Comparison of ENCODE assay signal across 1 cellular context in the genomic region with DNA sequence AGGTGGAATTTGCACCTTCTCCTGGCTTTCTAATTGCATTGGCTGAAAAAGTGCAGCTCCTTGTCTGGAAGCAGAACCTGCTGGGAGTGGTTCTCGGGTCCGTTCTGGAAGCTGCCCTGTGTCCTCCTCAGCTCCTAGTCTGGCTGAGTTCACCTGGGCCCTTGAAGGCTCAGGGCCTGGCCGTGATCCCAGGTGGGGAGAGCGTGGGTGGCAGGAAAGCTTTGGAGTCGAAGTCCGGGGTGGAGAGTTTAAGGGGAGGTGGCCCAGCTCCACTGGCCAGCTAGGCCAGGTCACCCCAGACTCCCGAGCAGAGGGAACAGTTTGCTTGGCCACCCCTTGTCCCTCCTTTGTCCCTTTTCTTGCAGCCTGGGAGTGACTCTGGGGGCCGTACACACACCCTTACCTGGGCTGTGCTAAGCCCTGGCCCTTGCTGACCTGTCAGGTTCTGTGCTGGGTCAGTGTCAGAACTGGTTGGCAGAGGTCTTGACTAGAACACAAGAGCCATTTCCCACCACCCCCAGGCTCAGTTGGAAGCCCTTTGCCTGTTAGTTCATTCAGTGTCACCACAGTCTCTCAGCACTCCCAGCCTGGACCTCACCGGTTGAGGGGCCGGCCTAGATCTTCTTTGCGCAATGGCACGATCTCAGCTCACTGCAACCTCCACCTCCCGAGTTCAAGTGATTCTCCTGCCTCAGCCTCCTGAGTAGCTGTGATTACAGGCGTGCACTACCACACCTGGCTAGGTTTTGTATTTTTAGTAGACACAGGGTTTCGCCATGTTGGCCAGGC.
A peak's percentile ranks its signal among the peaks of the same experiment; 100 is the strongest.
TF ChIP-seq lines count a peak whose summit lies in the region.

No MANE protein-coding gene starts in this region.

TF ChIP-seq in HepG2, 621 proteins besides CTCF, POLR2A, EP300 and RAD21:
- TF ChIP-seq, protein P1, sequence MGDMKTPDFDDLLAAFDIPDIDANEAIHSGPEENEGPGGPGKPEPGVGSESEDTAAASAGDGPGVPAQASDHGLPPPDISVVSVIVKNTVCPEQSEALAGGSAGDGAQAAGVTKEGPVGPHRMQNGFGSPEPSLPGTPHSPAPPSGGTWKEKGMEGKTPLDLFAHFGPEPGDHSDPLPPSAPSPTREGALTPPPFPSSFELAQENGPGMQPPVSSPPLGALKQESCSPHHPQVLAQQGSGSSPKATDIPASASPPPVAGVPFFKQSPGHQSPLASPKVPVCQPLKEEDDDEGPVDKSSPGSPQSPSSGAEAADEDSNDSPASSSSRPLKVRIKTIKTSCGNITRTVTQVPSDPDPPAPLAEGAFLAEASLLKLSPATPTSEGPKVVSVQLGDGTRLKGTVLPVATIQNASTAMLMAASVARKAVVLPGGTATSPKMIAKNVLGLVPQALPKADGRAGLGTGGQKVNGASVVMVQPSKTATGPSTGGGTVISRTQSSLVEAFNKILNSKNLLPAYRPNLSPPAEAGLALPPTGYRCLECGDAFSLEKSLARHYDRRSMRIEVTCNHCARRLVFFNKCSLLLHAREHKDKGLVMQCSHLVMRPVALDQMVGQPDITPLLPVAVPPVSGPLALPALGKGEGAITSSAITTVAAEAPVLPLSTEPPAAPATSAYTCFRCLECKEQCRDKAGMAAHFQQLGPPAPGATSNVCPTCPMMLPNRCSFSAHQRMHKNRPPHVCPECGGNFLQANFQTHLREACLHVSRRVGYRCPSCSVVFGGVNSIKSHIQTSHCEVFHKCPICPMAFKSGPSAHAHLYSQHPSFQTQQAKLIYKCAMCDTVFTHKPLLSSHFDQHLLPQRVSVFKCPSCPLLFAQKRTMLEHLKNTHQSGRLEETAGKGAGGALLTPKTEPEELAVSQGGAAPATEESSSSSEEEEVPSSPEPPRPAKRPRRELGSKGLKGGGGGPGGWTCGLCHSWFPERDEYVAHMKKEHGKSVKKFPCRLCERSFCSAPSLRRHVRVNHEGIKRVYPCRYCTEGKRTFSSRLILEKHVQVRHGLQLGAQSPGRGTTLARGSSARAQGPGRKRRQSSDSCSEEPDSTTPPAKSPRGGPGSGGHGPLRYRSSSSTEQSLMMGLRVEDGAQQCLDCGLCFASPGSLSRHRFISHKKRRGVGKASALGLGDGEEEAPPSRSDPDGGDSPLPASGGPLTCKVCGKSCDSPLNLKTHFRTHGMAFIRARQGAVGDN (CRISPR knock-in tag; IDR thresholded peaks at IDR 0.05) = peak; percentile 19; the same call in 1 of the 2 replicates
- TF ChIP-seq, protein P2, sequence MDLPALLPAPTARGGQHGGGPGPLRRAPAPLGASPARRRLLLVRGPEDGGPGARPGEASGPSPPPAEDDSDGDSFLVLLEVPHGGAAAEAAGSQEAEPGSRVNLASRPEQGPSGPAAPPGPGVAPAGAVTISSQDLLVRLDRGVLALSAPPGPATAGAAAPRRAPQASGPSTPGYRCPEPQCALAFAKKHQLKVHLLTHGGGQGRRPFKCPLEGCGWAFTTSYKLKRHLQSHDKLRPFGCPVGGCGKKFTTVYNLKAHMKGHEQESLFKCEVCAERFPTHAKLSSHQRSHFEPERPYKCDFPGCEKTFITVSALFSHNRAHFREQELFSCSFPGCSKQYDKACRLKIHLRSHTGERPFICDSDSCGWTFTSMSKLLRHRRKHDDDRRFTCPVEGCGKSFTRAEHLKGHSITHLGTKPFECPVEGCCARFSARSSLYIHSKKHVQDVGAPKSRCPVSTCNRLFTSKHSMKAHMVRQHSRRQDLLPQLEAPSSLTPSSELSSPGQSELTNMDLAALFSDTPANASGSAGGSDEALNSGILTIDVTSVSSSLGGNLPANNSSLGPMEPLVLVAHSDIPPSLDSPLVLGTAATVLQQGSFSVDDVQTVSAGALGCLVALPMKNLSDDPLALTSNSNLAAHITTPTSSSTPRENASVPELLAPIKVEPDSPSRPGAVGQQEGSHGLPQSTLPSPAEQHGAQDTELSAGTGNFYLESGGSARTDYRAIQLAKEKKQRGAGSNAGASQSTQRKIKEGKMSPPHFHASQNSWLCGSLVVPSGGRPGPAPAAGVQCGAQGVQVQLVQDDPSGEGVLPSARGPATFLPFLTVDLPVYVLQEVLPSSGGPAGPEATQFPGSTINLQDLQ (CRISPR knock-in tag; IDR thresholded peaks at IDR 0.05) = no peak
- TF ChIP-seq, protein P3, sequence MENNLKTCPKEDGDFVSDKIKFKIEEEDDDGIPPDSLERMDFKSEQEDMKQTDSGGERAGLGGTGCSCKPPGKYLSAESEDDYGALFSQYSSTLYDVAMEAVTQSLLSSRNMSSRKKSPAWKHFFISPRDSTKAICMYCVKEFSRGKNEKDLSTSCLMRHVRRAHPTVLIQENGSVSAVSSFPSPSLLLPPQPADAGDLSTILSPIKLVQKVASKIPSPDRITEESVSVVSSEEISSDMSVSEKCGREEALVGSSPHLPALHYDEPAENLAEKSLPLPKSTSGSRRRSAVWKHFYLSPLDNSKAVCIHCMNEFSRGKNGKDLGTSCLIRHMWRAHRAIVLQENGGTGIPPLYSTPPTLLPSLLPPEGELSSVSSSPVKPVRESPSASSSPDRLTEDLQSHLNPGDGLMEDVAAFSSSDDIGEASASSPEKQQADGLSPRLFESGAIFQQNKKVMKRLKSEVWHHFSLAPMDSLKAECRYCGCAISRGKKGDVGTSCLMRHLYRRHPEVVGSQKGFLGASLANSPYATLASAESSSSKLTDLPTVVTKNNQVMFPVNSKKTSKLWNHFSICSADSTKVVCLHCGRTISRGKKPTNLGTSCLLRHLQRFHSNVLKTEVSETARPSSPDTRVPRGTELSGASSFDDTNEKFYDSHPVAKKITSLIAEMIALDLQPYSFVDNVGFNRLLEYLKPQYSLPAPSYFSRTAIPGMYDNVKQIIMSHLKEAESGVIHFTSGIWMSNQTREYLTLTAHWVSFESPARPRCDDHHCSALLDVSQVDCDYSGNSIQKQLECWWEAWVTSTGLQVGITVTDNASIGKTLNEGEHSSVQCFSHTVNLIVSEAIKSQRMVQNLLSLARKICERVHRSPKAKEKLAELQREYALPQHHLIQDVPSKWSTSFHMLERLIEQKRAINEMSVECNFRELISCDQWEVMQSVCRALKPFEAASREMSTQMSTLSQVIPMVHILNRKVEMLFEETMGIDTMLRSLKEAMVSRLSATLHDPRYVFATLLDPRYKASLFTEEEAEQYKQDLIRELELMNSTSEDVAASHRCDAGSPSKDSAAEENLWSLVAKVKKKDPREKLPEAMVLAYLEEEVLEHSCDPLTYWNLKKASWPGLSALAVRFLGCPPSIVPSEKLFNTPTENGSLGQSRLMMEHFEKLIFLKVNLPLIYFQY (CRISPR knock-in tag; IDR thresholded peaks at IDR 0.05; ENCODE audit: borderline replicate concordance) = no peak
- TF ChIP-seq HOXA5 (CRISPR knock-in tag; IDR thresholded peaks at IDR 0.05) = no peak
